11 cellular contexts compared by ENCODE assay signal in genomic region chr1:109394591-109395281, GRCh38. TPM values are rescaled to one million over a fixed set of nuclear protein-coding genes. Genes with fewer than 3 reads are reported as not detected.
A peak's percentile ranks its signal among the peaks of the same experiment; 100 is the strongest.
DNase-seq lines count a peak whose midpoint lies in the region; ATAC-seq lines count a peak whose summit lies in the region.
"Had no signal": no experiment of that assay in that cellular context is flagged by ENCODE, and none has a peak within 500 bp of the region (broad histone marks: within the 10 kb centered on the region; RNA-seq: fewer than 3 reads in every experiment).

No MANE protein-coding gene starts in this region.

- ATAC-seq in HG03469 (IDR thresholded peaks at IDR 0.05; ENCODE audit: unreplicated experiment) (no peak), GM18498 (IDR thresholded peaks at IDR 0.05; ENCODE audit: unreplicated experiment) (no peak)

- in situ Hi-C loops in GM23248 (cut with MboI) = loop anchor here (5.0 kb wide), 1 partner anchor 117 kb away; no protein-coding TSS in a partner anchor

- H3F3A ChIP-seq in GM23248 (ENCODE audit: insufficient read depth) = peaks cover 47% of the 10 kb centered on the region

- H3K9me3 ChIP-seq in GM23248 (ENCODE audit: low read depth) = no peaks in the 10 kb centered on the region
- no peaks in the 10 kb centered on the region for H3K9me3 ChIP-seq in mucosa of rectum (ENCODE audit: control insufficient read depth in 2 of 2, low read length in 2 of 2)
- no peaks in the 10 kb centered on the region for H3K9me3 ChIP-seq in stomach smooth muscle (ENCODE audit: control insufficient read depth in 2 of 2, low read length in 2 of 2)

- H3K4me1 ChIP-seq in GM23248 (ENCODE audit: insufficient read depth) = peaks cover 39% of the 10 kb centered on the region
- H3K4me1 ChIP-seq in mucosa of rectum (ENCODE audit: control insufficient read depth in 2 of 2, insufficient read depth in 2 of 2, low read length in 2 of 2) = peaks cover 31 to 39% of the 10 kb centered on the region in 2 donors
- H3K4me1 ChIP-seq in stomach smooth muscle (ENCODE audit: control insufficient read depth, insufficient read depth, low read length) = peaks cover 40% of the 10 kb centered on the region

- H3K27ac ChIP-seq in GM23248 = no peak overlapping the region
- peak overlapping the region; percentile 80 for H3K27ac ChIP-seq in caudate nucleus (ENCODE audit: low read depth, low read length)
- H3K27ac ChIP-seq in mucosa of rectum (ENCODE audit: low read depth in 2 of 2, low read length in 2 of 2) = peak overlapping the region; percentile 24 to 41
- peak overlapping the region; percentile 64 for H3K27ac ChIP-seq in stomach smooth muscle (ENCODE audit: low read length)

- 75 to 78% methylated on average over 4 to 5 of the region's 5 CpGs for WGBS in GM23248 (ENCODE audit: low coverage in 1 of 2, low lambda C conversion rate in 2 of 2, missing lambda C conversion rate in 2 of 2), 2 experiments

- no peaks in the 10 kb centered on the region for H4K20me1 ChIP-seq in GM23248 (ENCODE audit: insufficient read depth)

- H2AFZ ChIP-seq in GM23248 = peak overlapping the region; percentile 6; the same call in 1 of the 2 replicates

- H3K9ac ChIP-seq in GM23248 (no peak overlapping the region), mucosa of rectum (ENCODE audit: low read depth in 1 of 2, low read length in 2 of 2) (peak overlapping the region in 1 of 2 donors; percentile 24), stomach smooth muscle (ENCODE audit: low read length in 2 of 2) (peak overlapping the region; percentile 22 to 58)

- H3K9me2 ChIP-seq in GM23248 (ENCODE audit: insufficient read depth) = no peaks in the 10 kb centered on the region

- H3K4me3 ChIP-seq in GM23248 (no peak overlapping the region), mucosa of rectum (ENCODE audit: low read length in 2 of 2) (no peak overlapping the region), stomach smooth muscle (ENCODE audit: low read length in 2 of 2) (peak overlapping the region; percentile 8 to 36)

- H3K36me3 ChIP-seq in GM23248 (ENCODE audit: low read depth) (no peaks in the 10 kb centered on the region), mucosa of rectum (ENCODE audit: control insufficient read depth in 2 of 2, insufficient read depth in 2 of 2, low read length in 2 of 2) (no peaks in the 10 kb centered on the region), stomach smooth muscle (ENCODE audit: control insufficient read depth in 2 of 2, insufficient read depth in 2 of 2, low read length in 2 of 2) (no peaks in the 10 kb centered on the region)

- H3K4me2 ChIP-seq in GM23248 (ENCODE audit: unreplicated experiment) = no peak overlapping the region

- H3K79me2 ChIP-seq in GM23248 (ENCODE audit: insufficient read depth) = 0 out of 2 replicates have a peak, but pooled peaks cover 8% of the 10 kb centered on the region

- H3K27me3 ChIP-seq in GM23248 (replicated peaks; ENCODE audit: insufficient read depth) (no peaks in the 10 kb centered on the region), mucosa of rectum (ENCODE audit: control insufficient read depth in 2 of 2, insufficient read depth in 2 of 2, low read length in 2 of 2) (no peaks in the 10 kb centered on the region), stomach smooth muscle (ENCODE audit: control insufficient read depth in 1 of 2, insufficient read depth in 2 of 2, low read length in 2 of 2) (no peaks in the 10 kb centered on the region)

- DNase-seq in GM23248 (no peak), caudate nucleus (lab: John Stamatoyannopoulos, UW) (no peak), putamen (ENCODE audit: low spot score) (no peak)
- DNase-seq in activated CD8-positive, alpha-beta memory T cell treated with anti-CD3 and anti-CD28 coated beads for 24 hours = no peak
- DNase-seq: activated naive CD4-positive, alpha-beta T cell; DMS153; NCI-H446 treated with DMSO at 0.1 percent for 48 hours had no signal

RNA-seq across cellular contexts. Expression of gene SORT1, which starts 3.0 kb away (rescaled TPM):
- total RNA-seq in GM23248 (2014; rRNA removed; shearing (Covaris generic)) = 8.4 and 11.8 TPM in 2 replicates
- 6.7 and 7.1 TPM in 2 replicates for polyA plus RNA-seq in GM23248 (2016; fragmentation: Nextera tagmentation; extraction: Ambion mirVana)

RNA-seq across cellular contexts. Expression of gene PSMA5, which starts 31.5 kb away (rescaled TPM):
- 38.8 and 53.7 TPM in 2 replicates for total RNA-seq in GM23248 (2014; rRNA removed; shearing (Covaris generic))
- polyA plus RNA-seq in GM23248 (2016; fragmentation: Nextera tagmentation; extraction: Ambion mirVana) = 89.7 and 94.5 TPM in 2 replicates

Comparison
In these comparisons a context has a peak if more than half of its experiments do, and no peak if none do; other contexts are left out.
1. H3K4me3 ChIP-seq: peak in stomach smooth muscle (2 of 2); none in GM23248 (single experiment) and mucosa of rectum (0 of 2).